ENCODE assay signal across 6 cellular contexts in the genomic region with DNA sequence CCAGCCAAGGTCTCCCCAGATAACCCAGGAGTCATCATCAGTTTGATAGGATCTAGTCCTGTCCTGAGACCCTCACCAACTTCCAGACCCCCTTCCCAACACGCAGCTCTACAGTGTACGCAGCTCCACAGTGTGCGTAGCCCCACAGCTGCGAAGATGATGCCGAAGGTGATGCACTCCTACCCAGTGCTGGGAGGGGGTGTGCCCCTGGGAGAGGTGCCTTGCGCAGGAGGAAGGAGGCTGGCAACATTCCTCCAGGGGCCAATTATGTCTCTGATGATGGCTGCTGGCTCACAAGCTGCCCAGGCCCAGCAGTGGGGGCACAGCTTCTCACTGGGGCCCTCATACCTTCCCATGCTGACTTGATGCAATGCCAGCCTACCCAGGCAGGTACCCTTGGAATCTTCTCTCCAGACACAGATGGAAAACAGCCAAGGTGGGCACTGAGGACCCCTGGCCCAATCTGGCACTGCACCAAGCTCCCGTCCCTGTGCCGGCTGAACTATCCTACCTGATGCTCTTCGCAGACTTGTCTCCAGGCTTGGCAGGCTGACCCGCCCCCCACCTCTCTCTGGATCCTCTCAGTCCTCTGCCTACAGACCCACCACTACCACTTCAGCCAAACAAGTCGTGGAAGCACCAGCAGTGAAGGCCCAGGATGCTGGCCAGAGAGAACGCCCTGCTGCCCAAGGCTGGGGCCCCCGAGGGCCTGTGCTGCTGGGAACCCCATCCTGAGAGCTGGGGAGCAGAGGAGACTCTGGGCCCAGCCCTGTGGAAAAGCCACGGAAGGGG. TPM values are rescaled to one million over a fixed set of nuclear protein-coding genes. Genes with fewer than 3 reads are reported as not detected.
A peak's percentile ranks its signal among the peaks of the same experiment; 100 is the strongest.
DNase-seq lines count a peak whose midpoint lies in the region; ATAC-seq, FAIRE-seq and TF ChIP-seq lines count a peak whose summit lies in the region.

No MANE protein-coding gene starts in this region.

- TF ChIP-seq CTCF in GM06990 (IDR thresholded peaks at IDR 0.05; ENCODE audit: insufficient read depth, low read length, poor library complexity, severe bottlenecking) (no peak), D721Med (IDR thresholded peaks at IDR 0.05; ENCODE audit: insufficient read depth, missing control alignments) (no peak)

- peak overlapping the region; percentile 74 for H3K4me3 ChIP-seq in GM06990 (replicated peaks; ENCODE audit: low read depth, low read length)

- H3K27ac ChIP-seq in angular gyrus (ENCODE audit: low read depth, low read length), result peak overlapping the region; percentile 82

- no peak for ATAC-seq in naive B cell (ENCODE audit: low read depth in 2 of 2)
- no peak for ATAC-seq in GM19035 (IDR thresholded peaks at IDR 0.05; ENCODE audit: unreplicated experiment)

- H3K9me3 Mint-ChIP-seq in naive B cell, result peaks cover 0 to 8% (median 0%) of the 10 kb centered on the region in 7 donors

- H3K4me3 Mint-ChIP-seq in naive B cell, result peak overlapping the region; percentile 72 to 91 (median 82)

- FAIRE-seq in D721Med (lab: Jason Lieb, UNC), result no peak

- DNase-seq in GM06990 (ENCODE audit: extremely low read depth, insufficient read length) (peak; percentile 9), naive B cell (no peak), D721Med (ENCODE audit: insufficient read length, low spot score) (no peak), OCI-M1 (lab: John Stamatoyannopoulos, UW) (no peak)

- H3K27ac Mint-ChIP-seq in naive B cell, result peak overlapping the region in 2 of 6 donors; percentile 42 to 74

- H3K27me3 ChIP-seq in GM06990 (replicated peaks; ENCODE audit: control insufficient read depth, insufficient read depth, low read length), result no peaks in the 10 kb centered on the region

- no peaks in the 10 kb centered on the region for H3K27me3 Mint-ChIP-seq in naive B cell

- H3K4me1 Mint-ChIP-seq in naive B cell, result peaks cover 12 to 23% (median 17%) of the 10 kb centered on the region in 3 donors

- no peaks in the 10 kb centered on the region for H3K36me3 Mint-ChIP-seq in naive B cell

- H3K36me3 ChIP-seq in GM06990 (ENCODE audit: control insufficient read depth, insufficient read depth, low read length), result peaks cover 22% of the 10 kb centered on the region

RNA-seq across cellular contexts. Expression of gene ZNF512B, which starts 1.4 kb away (rescaled TPM):
- under 1 TPM in 5 of 6 donors, not detected in 1; 0.16 to 0.69 (median 0.60) TPM for polyA plus RNA-seq in naive B cell (ENCODE audit: low read depth in 6 of 6)

RNA-seq across cellular contexts. Expression of gene SAMD10, which starts 11.1 kb away (rescaled TPM):
- polyA plus RNA-seq in naive B cell (ENCODE audit: low read depth in 6 of 6), result 1 to 10 TPM; 2.0 to 7.1 (median 5.8) TPM

RNA-seq across cellular contexts. Expression of gene UCKL1, which starts 12.1 kb away (rescaled TPM):
- 10 to 100 TPM; 11.3 to 62.0 (median 31.7) TPM for polyA plus RNA-seq in naive B cell (ENCODE audit: low read depth in 6 of 6)

RNA-seq across cellular contexts. Expression of gene PRPF6, which starts 12.6 kb away (rescaled TPM):
- polyA plus RNA-seq in naive B cell (ENCODE audit: low read depth in 6 of 6), result 10 to 100 TPM; 46.4 to 83.8 (median 66.9) TPM
